1 cellular context compared by ENCODE assay signal in genomic region chr7:128343554-128344430, GRCh38.
TF ChIP-seq lines count a peak whose summit lies in the region.

Gene RBM28 (minus strand): TSS chr7:128343908. CDS start chr7:128343793, 115 bp downstream.

TF ChIP-seq in SK-N-SH, 30 proteins besides CTCF, POLR2A, EP300 and RAD21 (continued from another document):
- TF ChIP-seq PBX3 (IDR thresholded peaks at IDR 0.05) (peak; percentile 67), YY1 (IDR thresholded peaks at IDR 0.05; ENCODE audit: low read depth) (peak; percentile 97), GABPA (IDR thresholded peaks at IDR 0.05; ENCODE audit: low read depth) (peak; percentile 99), FOXM1 (IDR thresholded peaks at IDR 0.05; ENCODE audit: low read depth) (peak; percentile 45; the same call in 1 of the 2 replicates), SMC3 (IDR thresholded peaks at IDR 0.05; ENCODE audit: low read depth, low read length) (no peak), GATA2 (CRISPR knock-in tag; IDR thresholded peaks at IDR 0.05) (no peak), USF2 (IDR thresholded peaks at IDR 0.05; ENCODE audit: borderline replicate concordance, low read depth, low read length) (no peak; the same call in 1 of the 2 replicates), REST (IDR thresholded peaks at IDR 0.05; ENCODE audit: low read depth, low read length) (peak; percentile 80), FOXJ3 (CRISPR knock-in tag; IDR thresholded peaks at IDR 0.05) (peak; percentile 53; the same call in 1 of the 2 replicates), CHD2 (IDR thresholded peaks at IDR 0.05; ENCODE audit: low read length, partially characterized antibody) (peak; percentile 96)
